ENCODE assay signal across 20 cellular contexts in genomic region chr1:184605941-184606340, GRCh38.
DNase-seq lines count a peak whose midpoint lies in the region; ATAC-seq and TF ChIP-seq lines count a peak whose summit lies in the region.
"Had no signal": no experiment of that assay in that cellular context is flagged by ENCODE, and none has a peak within 500 bp of the region (broad histone marks: within the 10 kb centered on the region; RNA-seq: fewer than 3 reads in every experiment).

No MANE protein-coding gene starts in this region.

- H3K27me3 ChIP-seq in mammary epithelial cell (ENCODE audit: insufficient read depth, low read length) (no peaks in the 10 kb centered on the region), foreskin keratinocyte (no peaks in the 10 kb centered on the region), prostate gland (replicated peaks; ENCODE audit: insufficient read depth) (no peaks in the 10 kb centered on the region), uterus (no peaks in the 10 kb centered on the region)
- H3K27me3 ChIP-seq: BLaER1 had no signal

- no peaks in the 10 kb centered on the region for H3K9me3 Mint-ChIP-seq in MCF 10A (ENCODE audit: unreplicated experiment)

- intact Hi-C loops in MCF 10A (cut with micrococcal nuclease) (no loop called here), mammary epithelial cell (cut with micrococcal nuclease) (no loop called here), prostate gland (cut with DNase I) (no loop called here), uterus (cut with DNase I; ENCODE audit: low total_unique reads) (no loop called here)

- in situ Hi-C loops in mammary epithelial cell (cut with MboI; ENCODE audit: low sequenced_read_pairs in 2 of 2): no loop called here

- no peak for TF ChIP-seq CTCF in MCF 10A (IDR thresholded peaks at IDR 0.05; ENCODE audit: unreplicated experiment)
- TF ChIP-seq CTCF in mammary epithelial cell (conservative IDR thresholded peaks at IDR 0.05 in 1 of 2, IDR thresholded peaks at IDR 0.05 in 1 of 2; ENCODE audit: extremely low read depth in 1 of 2, insufficient read depth in 1 of 2, low read depth in 1 of 2, low read length in 2 of 2): no peak
- no peak for TF ChIP-seq CTCF in foreskin keratinocyte (conservative IDR thresholded peaks at IDR 0.05)
- TF ChIP-seq CTCF in prostate gland (IDR thresholded peaks at IDR 0.05): no peak
- no peak for TF ChIP-seq CTCF in uterus (IDR thresholded peaks at IDR 0.05)

- H3K4me1 Mint-ChIP-seq in MCF 10A (ENCODE audit: insufficient read depth, unreplicated experiment): peaks cover 26% of the 10 kb centered on the region
- H3K4me1 Mint-ChIP-seq: CD8-positive, alpha-beta memory T cell had no signal

- CTCF ChIA-PET in MCF 10A (lab: Yijun Ruan, JAX) (interaction anchor here (1.2 to 2.3 kb wide), 3 partner anchors 23 to 75 kb away, joined by 3 to 8 read pairs (median 3); no protein-coding TSS in a partner anchor), mammary epithelial cell (lab: Charles Lee; ENCODE audit: low non-redundant PET) (interaction anchor here (1.0 kb wide), 1 partner anchor 58 kb away, joined by 3 read pairs; no protein-coding TSS in a partner anchor)

- H3K79me2 ChIP-seq in mammary epithelial cell (ENCODE audit: insufficient read depth, low read length): no peaks in the 10 kb centered on the region

- no peak overlapping the region for H3K4me2 ChIP-seq in mammary epithelial cell (ENCODE audit: insufficient read depth, low read depth, low read length)
- H3K4me2 ChIP-seq: BLaER1 had no signal

- peaks cover 13% of the 10 kb centered on the region for H3K36me3 Mint-ChIP-seq in MCF 10A (ENCODE audit: insufficient read depth, unreplicated experiment)

- H4K20me1 ChIP-seq in mammary epithelial cell (ENCODE audit: insufficient read depth, low read length): no peaks in the 10 kb centered on the region
- H4K20me1 ChIP-seq: BLaER1 had no signal

- BruUV-seq in MCF 10A (replicated peaks; lab: Mats Ljungman, UMichigan) (no TSS peak), mammary epithelial cell (replicated peaks; lab: Mats Ljungman, UMichigan) (no TSS peak)

- H3K27ac Mint-ChIP-seq in MCF 10A (ENCODE audit: low read depth, unreplicated experiment): peak overlapping the region; percentile 39
- H3K27ac Mint-ChIP-seq: CD8-positive, alpha-beta memory T cell had no signal

- 94% methylated on average over 4 of the region's 4 CpGs for WGBS in mammary epithelial cell (ENCODE audit: low coverage, missing lambda C conversion rate)
- 78% methylated on average over 4 of the region's 4 CpGs for WGBS in prostate gland

- DNase-seq in MCF 10A (ENCODE audit: unreplicated experiment): peak; percentile 34
- no peak for DNase-seq in mammary epithelial cell
- peak in 1 of 2 donors; percentile 33 for DNase-seq in foreskin keratinocyte
- DNase-seq in prostate gland (ENCODE audit: low spot score): no peak
- no peak for DNase-seq in uterus
- DNase-seq in GM03348 (ENCODE audit: low spot score): no peak
- DNase-seq in NCI-H2029 treated with DMSO at 0.1 percent for 48 hours (lab: John Stamatoyannopoulos, UW): no peak
- DNase-seq: CD8-positive, alpha-beta memory T cell; DND-41; GF-D8; H7; MV-4-11; NCI-H1436; NCI-H2081; NCI-H2227 treated with DMSO at 0.1 percent for 48 hours; NCI-H526 treated with DMSO at 0.1 percent for 48 hours; NK-92 treated with Interleukin-12 subunit alpha and Interleukin-12 subunit beta, amount 100 ng/mL, for 24 hours had no signal

- no peak overlapping the region for H2AFZ ChIP-seq in mammary epithelial cell (ENCODE audit: low read depth, low read length)

- no peak overlapping the region for H3K4me3 Mint-ChIP-seq in MCF 10A (ENCODE audit: unreplicated experiment)
- H3K4me3 Mint-ChIP-seq: CD8-positive, alpha-beta memory T cell had no signal

- dilution Hi-C loops in mammary epithelial cell (cut with HindIII; ENCODE audit: low sequenced_read_pairs): no loop called here

- no peak for TF ChIP-seq POLR2A in prostate gland (IDR thresholded peaks at IDR 0.05)
- no peak for TF ChIP-seq POLR2A in uterus (IDR thresholded peaks at IDR 0.05)

- no peak overlapping the region for H3K4me3 ChIP-seq in mammary epithelial cell (replicated peaks in 1 of 3; ENCODE audit: insufficient read depth in 1 of 3, low read depth in 2 of 3, low read length in 3 of 3)
- H3K4me3 ChIP-seq in prostate gland: no peak overlapping the region
- no peak overlapping the region for H3K4me3 ChIP-seq in uterus
- H3K4me3 ChIP-seq: BLaER1 had no signal

- POLR2A ChIA-PET in MCF 10A (lab: Yijun Ruan, JAX): interaction anchor here (0.8 to 1.6 kb wide), 7 partner anchors 11 to 1005 kb away, joined by 3 to 9 read pairs (median 4); no protein-coding TSS in a partner anchor

- H3K9me3 ChIP-seq in mammary epithelial cell (replicated peaks; ENCODE audit: insufficient read depth, low read length) (no peaks in the 10 kb centered on the region), prostate gland (no peaks in the 10 kb centered on the region), uterus (no peaks in the 10 kb centered on the region)
- H3K9me3 ChIP-seq: BLaER1 had no signal

- H3K27me3 Mint-ChIP-seq in MCF 10A (ENCODE audit: insufficient read depth, unreplicated experiment): no peaks in the 10 kb centered on the region

- no peaks in the 10 kb centered on the region for H3K36me3 ChIP-seq in mammary epithelial cell (ENCODE audit: insufficient read depth, low read length)
- no peaks in the 10 kb centered on the region for H3K36me3 ChIP-seq in prostate gland
- no peaks in the 10 kb centered on the region for H3K36me3 ChIP-seq in uterus
- H3K36me3 ChIP-seq: BLaER1 had no signal

- H3K4me1 ChIP-seq in mammary epithelial cell (ENCODE audit: insufficient read depth, low read length) (no peaks in the 10 kb centered on the region), foreskin keratinocyte (no peaks in the 10 kb centered on the region), prostate gland (replicated peaks) (no peaks in the 10 kb centered on the region), uterus (no peaks in the 10 kb centered on the region)

- H3K27ac ChIP-seq in mammary epithelial cell (ENCODE audit: insufficient read depth, low read depth, low read length) (no peak overlapping the region), foreskin keratinocyte (no peak overlapping the region), prostate gland (peak overlapping the region; percentile 1 to 59), uterus (peak overlapping the region; percentile 65 to 71)
- H3K27ac ChIP-seq: 22Rv1, BLaER1 had no signal

- ATAC-seq in foreskin keratinocyte: peak; percentile 44
- no peak for ATAC-seq in HG03460 (IDR thresholded peaks at IDR 0.05; ENCODE audit: unreplicated experiment)

- no peak overlapping the region for H3K9ac ChIP-seq in mammary epithelial cell (ENCODE audit: insufficient read depth, low read length)
- H3K9ac ChIP-seq: BLaER1 had no signal

Comparison
In these comparisons a context has a peak if more than half of its experiments do, and no peak if none do; other contexts are left out.
1. H3K27ac ChIP-seq: peak in prostate gland (2 of 2) and uterus (2 of 2); none in mammary epithelial cell (single experiment) and foreskin keratinocyte (single experiment).